ENCODE assay signal across 12 cellular contexts in genomic region chr1:201299968-201300367, GRCh38. TPM values are rescaled to one million over a fixed set of nuclear protein-coding genes. Genes with fewer than 3 reads are reported as not detected.
DNase-seq lines count a peak whose midpoint lies in the region; ATAC-seq, FAIRE-seq and TF ChIP-seq lines count a peak whose summit lies in the region.
"Had no signal": no experiment of that assay in that cellular context is flagged by ENCODE, and none has a peak within 500 bp of the region (broad histone marks: within the 10 kb centered on the region; RNA-seq: fewer than 3 reads in every experiment).

No MANE protein-coding gene starts in this region.

- in situ Hi-C loops in astrocyte of the spinal cord (cut with HindIII; ENCODE audit: low sequenced_read_pairs): no loop called here
- in situ Hi-C loops in HAP-1 (cut with MboI; ENCODE audit: low sequenced_read_pairs): no loop called here

- H3K9me2 ChIP-seq in hepatocyte (replicated peaks; ENCODE audit: insufficient read depth): no peaks in the 10 kb centered on the region

- no peaks in the 10 kb centered on the region for H4K20me1 ChIP-seq in hepatocyte (ENCODE audit: insufficient read depth, poor library complexity, severe bottlenecking)

- no peak for TF ChIP-seq CTCF in A549 (IDR thresholded peaks at IDR 0.05)
- TF ChIP-seq CTCF in astrocyte of the spinal cord (IDR thresholded peaks at IDR 0.05; ENCODE audit: low read depth, low read length): no peak
- no peak for TF ChIP-seq CTCF in hepatocyte (IDR thresholded peaks at IDR 0.05; ENCODE audit: poor library complexity)

- TF ChIP-seq POLR2A in A549 (IDR thresholded peaks at IDR 0.05; ENCODE audit: low read length): no peak

- TF ChIP-seq EP300 in A549 (IDR thresholded peaks at IDR 0.05): no peak

- H3K27me3 ChIP-seq in hepatocyte: no peaks in the 10 kb centered on the region
- peaks cover 11% of the 10 kb centered on the region for H3K27me3 ChIP-seq in HAP-1 (ENCODE audit: low read depth)

- H3K27ac ChIP-seq in A549: peak overlapping the region; percentile 72 to 80
- H3K27ac ChIP-seq in hepatocyte: peak overlapping the region; percentile 0

- TF ChIP-seq RAD21 in A549 (conservative IDR thresholded peaks at IDR 0.05 in 1 of 2, IDR thresholded peaks at IDR 0.05 in 1 of 2): no peak

- no peak overlapping the region for H2AFZ ChIP-seq in hepatocyte

- FAIRE-seq in A549 (lab: Jason Lieb, UNC): no peak

- CTCF ChIA-PET in A549 (lab: Yijun Ruan, JAX): interaction anchor here (0.6 to 3.9 kb wide), 10 partner anchors 8 to 135 kb away, joined by 3 to 21 read pairs (median 4); no protein-coding TSS in a partner anchor

- WGBS in A549 (ENCODE audit: missing lambda C conversion rate): 67% methylated on average over 6 of the region's 6 CpGs
- WGBS in hepatocyte (ENCODE audit: low lambda C conversion rate, missing lambda C conversion rate): 90% methylated on average over 6 of the region's 6 CpGs

- H3K36me3 ChIP-seq in hepatocyte (replicated peaks; ENCODE audit: insufficient read depth, low read depth) (no peaks in the 10 kb centered on the region), HAP-1 (replicated peaks) (no peaks in the 10 kb centered on the region)

- POLR2A ChIA-PET in A549 (lab: Yijun Ruan, JAX): no interaction called here

- no peaks in the 10 kb centered on the region for H3K79me2 ChIP-seq in hepatocyte

- DNase-seq in A549 (ENCODE audit: low read depth in 1 of 2, low spot score in 1 of 2): peak; percentile 37 to 70
- DNase-seq in HT1080 (ENCODE audit: low read depth): peak; percentile 61
- peak; percentile 34 for DNase-seq in astrocyte of the spinal cord (ENCODE audit: low read depth, low spot score)
- DNase-seq in hepatocyte (ENCODE audit: low spot score): no peak
- no peak for DNase-seq in NCI-H82 treated with DMSO at 0.1 percent for 48 hours (lab: John Stamatoyannopoulos, UW; ENCODE audit: unreplicated experiment)
- no peak for DNase-seq in activated T-cell treated with anti-CD3 and anti-CD28 coated beads for 4 hours
- DNase-seq in HAP-1 (ENCODE audit: low spot score in 2 of 2): no peak
- DNase-seq: kidney glomerular epithelial cell, MV-4-11, NCI-H69, nephron progenitor cell had no signal

- H3K4me1 ChIP-seq in A549 (peaks cover 49% of the 10 kb centered on the region), hepatocyte (ENCODE audit: insufficient read depth) (peaks cover 17% of the 10 kb centered on the region), HAP-1 (peaks cover 6% of the 10 kb centered on the region)

- H3K4me2 ChIP-seq in A549 (peak overlapping the region; percentile 52), hepatocyte (no peak overlapping the region)

- no peaks in the 10 kb centered on the region for H3K9me3 ChIP-seq in A549
- no peaks in the 10 kb centered on the region for H3K9me3 ChIP-seq in hepatocyte (ENCODE audit: low read depth)
- no peaks in the 10 kb centered on the region for H3K9me3 ChIP-seq in HAP-1

- ATAC-seq in A549 (peak; percentile 61 to 80), GM21529 (IDR thresholded peaks at IDR 0.05; ENCODE audit: unreplicated experiment) (no peak)

- H3K4me3 ChIP-seq in A549 (no peak overlapping the region), astrocyte of the spinal cord (ENCODE audit: low read depth, low read length) (no peak overlapping the region), hepatocyte (no peak overlapping the region), HAP-1 (no peak overlapping the region)

TF ChIP-seq in A549, 52 proteins besides CTCF, POLR2A, EP300 and RAD21:
- TF ChIP-seq FOSL2 (IDR thresholded peaks at IDR 0.05) (no peak; the same call in 1 of the 2 replicates), FOSL2 (CRISPR knock-in tag; IDR thresholded peaks at IDR 0.05) (peak; percentile 59), EHMT2 (IDR thresholded peaks at IDR 0.05; ENCODE audit: low read depth) (no peak)
TF ChIP-seq in A549: peak in this region for 1.

RNA-seq across cellular contexts. Expression of gene PKP1, which starts 16.7 kb away (rescaled TPM):
- not detected in 2 replicates for polyA plus RNA-seq in A549 (2011; rRNA removed)
- polyA plus RNA-seq in A549 (2012; cell fraction: cytosol; rRNA removed): 0.01 TPM in 1 of 2 replicates, not detected in the other
- not detected in 2 replicates for polyA plus RNA-seq in A549 (2012; cell fraction: nucleus; rRNA removed)
- polyA plus RNA-seq in A549 (2017; fragmentation: RNase III; extraction: RNeasy Plus Mini Kit Qiagen cat#74134 plus additional on column Dnase treatment): not detected in 3 replicates
- polyA minus RNA-seq in A549 (2011; rRNA and poly(A)+ RNA removed): not detected in 2 replicates
- not detected in 2 replicates for total RNA-seq in HT1080 (2014; rRNA removed; shearing (Covaris generic))
- polyA plus RNA-seq in HT1080 (2015; cell fraction: cytosol; rRNA removed): not detected in 2 replicates
- polyA plus RNA-seq in HT1080 (2015; cell fraction: nucleus; rRNA removed): not detected in 2 replicates
- total RNA-seq in hepatocyte: 0.20 and 0.33 TPM in 2 replicates
- 0.04 and 0.11 TPM in 2 replicates for polyA plus RNA-seq in hepatocyte

Comparison
In these comparisons a context has a peak if more than half of its experiments do, and no peak if none do; other contexts are left out.
1. DNase-seq: peak in A549 (2 of 2), HT1080 (single experiment) and astrocyte of the spinal cord (single experiment); none in hepatocyte (single experiment), NCI-H82 treated with DMSO at 0.1 percent for 48 hours (single experiment), activated T-cell treated with anti-CD3 and anti-CD28 coated beads for 4 hours (single experiment) and HAP-1 (0 of 2).